11 cellular contexts compared by ENCODE assay signal in genomic region chr2:120238728-120239487, GRCh38. TPM values are rescaled to one million over a fixed set of nuclear protein-coding genes. Genes with fewer than 3 reads are reported as not detected.
DNase-seq lines count a peak whose midpoint lies in the region; ATAC-seq, FAIRE-seq and TF ChIP-seq lines count a peak whose summit lies in the region.
"Had no signal": no experiment of that assay in that cellular context is flagged by ENCODE, and none has a peak within 500 bp of the region (broad histone marks: within the 10 kb centered on the region; RNA-seq: fewer than 3 reads in every experiment).

No MANE protein-coding gene starts in this region.

- H3K4me1 ChIP-seq in breast epithelium = no peaks in the 10 kb centered on the region
- H3K4me1 ChIP-seq in kidney (ENCODE audit: control insufficient read depth in 1 of 2, insufficient read depth in 1 of 2, low read depth in 1 of 2, low read length in 2 of 2) = peaks cover 0 to 5% of the 10 kb centered on the region in 2 donors
- peaks cover 7 to 26% (median 15%) of the 10 kb centered on the region in 4 donors for H3K4me1 ChIP-seq in transverse colon

- DNase-seq in HT1080 (ENCODE audit: low read depth) = peak; percentile 94
- DNase-seq in breast epithelium (ENCODE audit: low spot score in 2 of 2) = peak in 1 of 2 donors; percentile 49
- peak; percentile 86 for DNase-seq in kidney
- peak; percentile 89 for DNase-seq in transverse colon
- no peak for DNase-seq in NCI-H446 (lab: John Stamatoyannopoulos, UW)
- no peak for DNase-seq in inferior parietal cortex (ENCODE audit: extremely low spot score)
- no peak for DNase-seq in COLO829 (ENCODE audit: low spot score)
- DNase-seq: NCI-H446 treated with DMSO at 0.1 percent for 48 hours had no signal

- in situ Hi-C loops in transverse colon (cut with MboI; ENCODE audit: low pct_ligation_motif_present in 1 of 4, low pct_unique_long_range_greater_than_20kb in 1 of 4, low sequenced_read_pairs in 3 of 4) = no loop called here

- TF ChIP-seq CTCF in breast epithelium (IDR thresholded peaks at IDR 0.05) (no peak), kidney (IDR thresholded peaks at IDR 0.05; ENCODE audit: borderline replicate concordance, extremely low read depth, insufficient read depth) (no peak), transverse colon (IDR thresholded peaks at IDR 0.05) (no peak)

- TF ChIP-seq EP300 in transverse colon (IDR thresholded peaks at IDR 0.05; ENCODE audit: low read depth) = no peak

- H3K27me3 ChIP-seq in breast epithelium (no peaks in the 10 kb centered on the region), transverse colon (no peaks in the 10 kb centered on the region)

- H3K9ac ChIP-seq in kidney (ENCODE audit: low read length in 2 of 2) = no peak overlapping the region

- H3K4me3 ChIP-seq in breast epithelium = peak overlapping the region in 1 of 3 donors; percentile 1
- no peak overlapping the region for H3K4me3 ChIP-seq in kidney (ENCODE audit: low read length in 2 of 2)
- H3K4me3 ChIP-seq in transverse colon = no peak overlapping the region

- no peaks in the 10 kb centered on the region for H3K9me3 ChIP-seq in breast epithelium
- H3K9me3 ChIP-seq in kidney (ENCODE audit: control insufficient read depth in 1 of 2, low read length in 2 of 2) = no peaks in the 10 kb centered on the region
- H3K9me3 ChIP-seq in transverse colon = no peaks in the 10 kb centered on the region
- H3K9me3 ChIP-seq: neutrophil had no signal

- WGBS in transverse colon (ENCODE audit: low coverage in 1 of 2), 2 donors = 45 to 62% methylated on average over 5 to 22 of the region's 22 CpGs

- intact Hi-C loops in breast epithelium (cut with DNase I; ENCODE audit: low total_unique reads) = no loop called here
- intact Hi-C loops in kidney (cut with DNase I) = no loop called here
- intact Hi-C loops in transverse colon (cut with DNase I; ENCODE audit: low total_unique reads) = no loop called here

- no peak for ATAC-seq in GM18907 (IDR thresholded peaks at IDR 0.05; ENCODE audit: unreplicated experiment)

- H3K36me3 ChIP-seq in breast epithelium (no peaks in the 10 kb centered on the region), kidney (ENCODE audit: control insufficient read depth in 1 of 2, insufficient read depth in 2 of 2, low read length in 2 of 2) (no peaks in the 10 kb centered on the region), transverse colon (no peaks in the 10 kb centered on the region)
- H3K36me3 ChIP-seq: neutrophil had no signal

- H3K27ac ChIP-seq in breast epithelium = peak overlapping the region; percentile 46 to 76
- H3K27ac ChIP-seq in kidney (ENCODE audit: low read depth in 2 of 2, low read length in 2 of 2) = no peak overlapping the region
- H3K27ac ChIP-seq in transverse colon = peak overlapping the region; percentile 69 to 81 (median 79)
- H3K27ac ChIP-seq: neutrophil had no signal

- TF ChIP-seq POLR2A in breast epithelium (IDR thresholded peaks at IDR 0.05) (no peak), transverse colon (IDR thresholded peaks at IDR 0.05) (peak; percentile 74)

- no peak for FAIRE-seq in kidney (lab: Jason Lieb, UNC)
- FAIRE-seq: colon had no signal

RNA-seq across cellular contexts. Expression of gene RALB, which starts 13.7 kb away (rescaled TPM):
- 48.3 and 57.6 TPM in 2 replicates for total RNA-seq in HT1080 (2014; rRNA removed; shearing (Covaris generic))
- polyA plus RNA-seq in HT1080 (2015; cell fraction: cytosol; rRNA removed) = 78.0 and 89.8 TPM in 2 replicates
- 28.3 and 34.4 TPM in 2 replicates for polyA plus RNA-seq in HT1080 (2015; cell fraction: nucleus; rRNA removed)
- total RNA-seq in breast epithelium = 10 to 100 TPM; 36.1 to 59.8 (median 38.5) TPM
- 64.5 TPM for total RNA-seq in kidney
- 58.5 TPM for polyA plus RNA-seq in kidney (ENCODE audit: insufficient read depth, low read depth, low replicate concordance)
- 10 to 100 TPM; 18.9 to 81.0 (median 59.4) TPM for total RNA-seq in transverse colon

RNA-seq across cellular contexts. Expression of gene TMEM185B, which starts 15.7 kb away (rescaled TPM):
- 47.9 and 55.0 TPM in 2 replicates for total RNA-seq in HT1080 (2014; rRNA removed; shearing (Covaris generic))
- polyA plus RNA-seq in HT1080 (2015; cell fraction: cytosol; rRNA removed) = 61.5 and 70.4 TPM in 2 replicates
- 56.3 and 63.7 TPM in 2 replicates for polyA plus RNA-seq in HT1080 (2015; cell fraction: nucleus; rRNA removed)
- total RNA-seq in breast epithelium (10 to 100 TPM; 18.1 to 31.9 (median 26.2) TPM), kidney (28.1 TPM), transverse colon (10 to 100 TPM; 12.1 to 23.2 (median 17.8) TPM)
- 8.0 TPM for polyA plus RNA-seq in kidney (ENCODE audit: insufficient read depth, low read depth, low replicate concordance)

Comparison
In these comparisons a context has a peak if more than half of its experiments do, and no peak if none do; other contexts are left out.
1. DNase-seq: peak in HT1080 (single experiment), kidney (single experiment) and transverse colon (single experiment); none in NCI-H446 (0 of 2), inferior parietal cortex (single experiment) and COLO829 (single experiment).
2. H3K27ac ChIP-seq: peak in breast epithelium (2 of 2) and transverse colon (4 of 4); none in kidney (0 of 2).